16 cellular contexts compared by ENCODE assay signal in genomic region chr10:118865998-118866778, GRCh38.
"Had no signal": no experiment of that assay in that cellular context is flagged by ENCODE, and none has a peak within 500 bp of the region (broad histone marks: within the 10 kb centered on the region; RNA-seq: fewer than 3 reads in every experiment).

No MANE protein-coding gene starts in this region.

- H3K27me3 ChIP-seq: gastroesophageal sphincter had no signal

- H3K4me2 ChIP-seq: smooth muscle cell had no signal

- H3K27ac ChIP-seq: epithelial cell of prostate, WERI-Rb-1 had no signal

- H3K36me3 ChIP-seq: gastroesophageal sphincter, WERI-Rb-1 had no signal

- H3K9me3 ChIP-seq: gastroesophageal sphincter had no signal

- H3K4me3 ChIP-seq: gastroesophageal sphincter, smooth muscle cell had no signal

- DNase-seq: activated CD4-positive, alpha-beta T cell treated with anti-CD3 and anti-CD28 coated beads for 4 hours; activated CD8-positive, alpha-beta memory T cell treated with anti-CD3 and anti-CD28 coated beads, Interleukin-2, amount 50 U/mL, for 48 hours; activated CD8-positive, alpha-beta T cell treated with anti-CD3 and anti-CD28 coated beads for 36 hours; activated naive CD4-positive, alpha-beta T cell; activated naive CD8-positive, alpha-beta T cell treated with anti-CD3 and anti-CD28 coated beads, Interleukin-2, amount 50 U/mL, for 24 hours; central memory CD4-positive, alpha-beta T cell; cortex of kidney; effector memory CD8-positive, alpha-beta T cell; naive thymus-derived CD8-positive, alpha-beta T cell; nucleus accumbens; right cardiac atrium; T-cell; WERI-Rb-1 had no signal
